ENCODE assay signal across 19 cellular contexts in genomic region chr2:237863659-237864029, GRCh38. TPM values are rescaled to one million over a fixed set of nuclear protein-coding genes. Genes with fewer than 3 reads are reported as not detected.
DNase-seq lines count a peak whose midpoint lies in the region; TF ChIP-seq lines count a peak whose summit lies in the region.
"Had no signal": no experiment of that assay in that cellular context is flagged by ENCODE, and none has a peak within 500 bp of the region (broad histone marks: within the 10 kb centered on the region; RNA-seq: fewer than 3 reads in every experiment).

No MANE protein-coding gene starts in this region.

- no peaks in the 10 kb centered on the region for H3K36me3 Mint-ChIP-seq in chondrocyte (ENCODE audit: low read depth)
- H3K36me3 Mint-ChIP-seq: natural killer cell treated with Interleukin-12 subunit alpha and Interleukin-12 subunit beta and Interleukin-15 and Interleukin-18, amount 100 ng/mL, for 72 hours had no signal

- peak overlapping the region; percentile 7 for H2BK5ac ChIP-seq in neuronal stem cell (ENCODE audit: low read length)

- H3K27ac Mint-ChIP-seq in chondrocyte (ENCODE audit: unreplicated experiment): peak overlapping the region; percentile 97
- H3K27ac Mint-ChIP-seq: natural killer cell treated with Interleukin-12 subunit alpha and Interleukin-12 subunit beta and Interleukin-15 and Interleukin-18, amount 100 ng/mL, for 72 hours had no signal

- intact Hi-C loops in PC-9 (cut with micrococcal nuclease; ENCODE audit: unreplicated experiment) (loop anchor here (2.0 to 10.0 kb wide), 4 partner anchors 103 to 279 kb away; partner anchors contain the start of genes RAB17 and UBE2F), tibial artery (cut with DNase I; ENCODE audit: low total_unique reads) (loop anchor here (5.0 kb wide), 1 partner anchor 34 kb away; no protein-coding TSS in a partner anchor)

- H3K4me3 ChIP-seq in PC-9 (no peak overlapping the region), neuronal stem cell (ENCODE audit: low read length in 2 of 2) (no peak overlapping the region), tibial artery (peak overlapping the region in 1 of 2 donors; percentile 28)
- H3K4me3 ChIP-seq: BLaER1, lower lobe of right lung had no signal

- H3K18ac ChIP-seq in neuronal stem cell (ENCODE audit: low read length): no peak overlapping the region

- no peak overlapping the region for H3K4me3 Mint-ChIP-seq in chondrocyte (ENCODE audit: unreplicated experiment)
- H3K4me3 Mint-ChIP-seq: natural killer cell treated with Interleukin-12 subunit alpha and Interleukin-12 subunit beta and Interleukin-15 and Interleukin-18, amount 100 ng/mL, for 72 hours had no signal

- H3K9me2 ChIP-seq in PC-9 (ENCODE audit: insufficient read depth): no peaks in the 10 kb centered on the region

- POLR2A ChIA-PET in PC-9 (lab: Charles Lee; ENCODE audit: unreplicated experiment): no interaction called here

- no peak overlapping the region for H3K23ac ChIP-seq in neuronal stem cell (ENCODE audit: low read depth, low read length, poor library complexity)

- no CpG with 5 or more reads among the region's 10 CpGs for WGBS in neuronal stem cell (ENCODE audit: extremely low coverage in 2 of 2, insufficient read length in 2 of 2, insufficient replicate concordance in 1 of 2), 2 donors

- H3K4me1 ChIP-seq in PC-9 (replicated peaks; ENCODE audit: insufficient read depth): peaks cover 91% of the 10 kb centered on the region
- peaks cover 14 to 25% of the 10 kb centered on the region in 2 donors for H3K4me1 ChIP-seq in neuronal stem cell (ENCODE audit: control insufficient read depth in 2 of 2, insufficient read depth in 1 of 2, low read depth in 1 of 2, low read length in 2 of 2)
- H3K4me1 ChIP-seq in tibial artery: peaks cover 9 to 77% (median 59%) of the 10 kb centered on the region in 4 donors

- H4K8ac ChIP-seq in neuronal stem cell (ENCODE audit: low read depth, low read length): no peak overlapping the region

- no peak overlapping the region for H3K9ac ChIP-seq in neuronal stem cell (ENCODE audit: low read depth, low read length, poor library complexity)
- H3K9ac ChIP-seq: BLaER1 had no signal

- no peak overlapping the region for H2BK12ac ChIP-seq in neuronal stem cell (ENCODE audit: low read length)

- no peak overlapping the region for H2BK15ac ChIP-seq in neuronal stem cell (ENCODE audit: low read length)

- no peak overlapping the region for H3K4ac ChIP-seq in neuronal stem cell (ENCODE audit: low read length)

- no peak overlapping the region for H2BK120ac ChIP-seq in neuronal stem cell (ENCODE audit: low read depth, low read length)

- peaks cover 66% of the 10 kb centered on the region for H3K79me2 ChIP-seq in PC-9 (ENCODE audit: low read depth)

- H3K27me3 Mint-ChIP-seq in chondrocyte (ENCODE audit: low read depth): no peaks in the 10 kb centered on the region

- no peak overlapping the region for H2AFZ ChIP-seq in PC-9
- peak overlapping the region; percentile 60 for H2AFZ ChIP-seq in neuronal stem cell (ENCODE audit: low read length)

- CTCF ChIA-PET in PC-9 (lab: Charles Lee): interaction anchor here (0.6 kb wide), 1 partner anchor 12 kb away, joined by 3 read pairs; no protein-coding TSS in a partner anchor

- H3K4me1 Mint-ChIP-seq in chondrocyte (ENCODE audit: low read depth): peaks cover 89% of the 10 kb centered on the region

- H3K4me2 ChIP-seq in PC-9 (peak overlapping the region; percentile 69), neuronal stem cell (ENCODE audit: insufficient read depth, low read length, poor library complexity, severe bottlenecking) (no peak overlapping the region)
- H3K4me2 ChIP-seq: BLaER1 had no signal

- H4K20me1 ChIP-seq in PC-9 (ENCODE audit: insufficient read depth): no peaks in the 10 kb centered on the region

- TF ChIP-seq CTCF in PC-9 (conservative IDR thresholded peaks at IDR 0.05): no peak
- TF ChIP-seq CTCF in chondrocyte (IDR thresholded peaks at IDR 0.05): no peak
- TF ChIP-seq CTCF in tibial artery (IDR thresholded peaks at IDR 0.05): no peak
- no peak for TF ChIP-seq CTCF in GM10266 (IDR thresholded peaks at IDR 0.05; ENCODE audit: control insufficient read depth, insufficient read depth, low read depth, missing control alignments)

- H3K36me3 ChIP-seq in PC-9 (ENCODE audit: low read depth) (no peaks in the 10 kb centered on the region), neuronal stem cell (replicated peaks in 1 of 2; ENCODE audit: control insufficient read depth in 2 of 2, insufficient read depth in 2 of 2, low read length in 2 of 2) (no peaks in the 10 kb centered on the region), tibial artery (no peaks in the 10 kb centered on the region)
- H3K36me3 ChIP-seq: BLaER1, lower lobe of right lung had no signal

- no TSS peak for BruUV-seq in PC-9 (replicated peaks; lab: Mats Ljungman, UMichigan)

- H3F3A ChIP-seq in PC-9 (ENCODE audit: insufficient read depth, low read depth): peaks cover 69% of the 10 kb centered on the region

- DNase-seq in PC-9: no peak
- no peak for DNase-seq in chondrocyte (ENCODE audit: low spot score)
- DNase-seq in neuronal stem cell (ENCODE audit: low spot score): no peak
- DNase-seq in tibial artery: no peak
- no peak for DNase-seq in NCI-H748 treated with DMSO at 0.1 percent for 48 hours (lab: John Stamatoyannopoulos, UW)
- DNase-seq in activated T-cell treated with anti-CD3 and anti-CD28 coated beads, Interleukin-2, amount 50 U/mL, for 1 hour: no peak
- DNase-seq in GM10266 (ENCODE audit: extremely low spot score): no peak
- DNase-seq: activated gamma-delta T cell treated with Interleukin-2 at 50 U/mL for 16 hours, amygdala, foreskin melanocyte, GF-D8, lower lobe of right lung, NCI-H1930, NCI-H446, SHP77, T-helper 2 cell had no signal

- H3K27ac ChIP-seq in PC-9: peak overlapping the region; percentile 82
- no peak overlapping the region for H3K27ac ChIP-seq in neuronal stem cell (replicated peaks; ENCODE audit: low read length)
- H3K27ac ChIP-seq in tibial artery: peak overlapping the region; percentile 92 to 95
- H3K27ac ChIP-seq: BLaER1, lower lobe of right lung had no signal

- no peaks in the 10 kb centered on the region for H3K27me3 ChIP-seq in PC-9 (ENCODE audit: insufficient read depth, low read depth)
- H3K27me3 ChIP-seq in neuronal stem cell (ENCODE audit: control insufficient read depth in 3 of 3, insufficient read depth in 3 of 3, low read depth in 1 of 3, low read length in 3 of 3): peaks cover 4 to 27% (median 13%) of the 10 kb centered on the region in 3 experiments
- no peaks in the 10 kb centered on the region for H3K27me3 ChIP-seq in tibial artery

- no peaks in the 10 kb centered on the region for H3K9me3 ChIP-seq in PC-9 (ENCODE audit: insufficient read depth, low read depth)
- no peaks in the 10 kb centered on the region for H3K9me3 ChIP-seq in neuronal stem cell (replicated peaks in 1 of 2; ENCODE audit: control insufficient read depth in 2 of 2, insufficient read depth in 1 of 2, low read depth in 1 of 2, low read length in 2 of 2)
- no peaks in the 10 kb centered on the region for H3K9me3 ChIP-seq in tibial artery
- H3K9me3 ChIP-seq: BLaER1, lower lobe of right lung had no signal

- no peak overlapping the region for H3K14ac ChIP-seq in neuronal stem cell (ENCODE audit: low read length)

- no peaks in the 10 kb centered on the region for H3K79me1 ChIP-seq in neuronal stem cell (ENCODE audit: low read depth, low read length)

- no peaks in the 10 kb centered on the region for H3K9me3 Mint-ChIP-seq in chondrocyte (ENCODE audit: low read depth)
- H3K9me3 Mint-ChIP-seq: natural killer cell treated with Interleukin-12 subunit alpha and Interleukin-12 subunit beta and Interleukin-15 and Interleukin-18, amount 100 ng/mL, for 72 hours had no signal

- no peak overlapping the region for H4K91ac ChIP-seq in neuronal stem cell (ENCODE audit: low read depth, low read length, poor library complexity)

- H2AK5ac ChIP-seq in neuronal stem cell (ENCODE audit: low read depth, low read length): no peak overlapping the region

RNA-seq across cellular contexts. Expression of gene RAMP1, which starts 4.2 kb away (rescaled TPM):
- 48.5 and 48.7 TPM in 2 replicates for total RNA-seq in PC-9 (2021)
- 176 to 329 TPM (median 178 TPM) in 3 replicates for total RNA-seq in chondrocyte
- 0.04 TPM for polyA plus RNA-seq in neuronal stem cell (2013, experiment 1 of 2)
- 0.07 TPM for polyA plus RNA-seq in neuronal stem cell (2013, experiment 2 of 2)
- total RNA-seq: endothelial cell of umbilical vein had no signal
